21 cellular contexts compared by ENCODE assay signal in the genomic region with DNA sequence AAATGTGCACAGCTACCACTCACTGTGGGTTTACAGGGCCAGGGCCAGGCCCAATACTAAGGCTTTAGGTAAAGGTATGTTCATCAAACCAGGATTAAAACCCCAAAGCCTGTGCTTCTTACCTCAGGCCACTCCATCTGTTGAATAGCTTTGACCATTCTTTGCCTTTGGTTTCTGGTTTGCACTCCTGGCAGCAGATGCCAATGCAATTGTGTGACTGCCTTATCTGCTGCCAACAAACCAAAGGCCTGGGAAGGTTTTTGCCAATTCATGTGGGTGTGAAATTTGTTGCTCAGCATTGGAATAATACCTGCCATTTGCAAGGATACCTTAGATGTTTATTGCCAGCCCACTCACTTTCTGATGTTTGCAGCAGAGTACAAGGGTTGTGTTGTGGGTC.
"Had no signal": no experiment of that assay in that cellular context is flagged by ENCODE, and none has a peak within 500 bp of the region (broad histone marks: within the 10 kb centered on the region; RNA-seq: fewer than 3 reads in every experiment).

No MANE protein-coding gene starts in this region.

- H3K4me3 Mint-ChIP-seq: natural killer cell; stimulated activated naive CD8-positive, alpha-beta T cell treated with anti-CD3 and anti-CD28 coated beads, Interleukin-15, amount 100 ng/mL, for 72 hours had no signal

- ATAC-seq: left colon; lower lobe of right lung; natural killer cell; right lobe of liver; stimulated activated naive CD8-positive, alpha-beta T cell treated with anti-CD3 and anti-CD28 coated beads, Interleukin-15, amount 100 ng/mL, for 72 hours had no signal

- H3K4me1 Mint-ChIP-seq: natural killer cell; stimulated activated naive CD8-positive, alpha-beta T cell treated with anti-CD3 and anti-CD28 coated beads, Interleukin-15, amount 100 ng/mL, for 72 hours had no signal

- H3K9me3 Mint-ChIP-seq: natural killer cell; stimulated activated naive CD8-positive, alpha-beta T cell treated with anti-CD3 and anti-CD28 coated beads, Interleukin-15, amount 100 ng/mL, for 72 hours had no signal

- H3K27me3 Mint-ChIP-seq: progenitor cell of endocrine pancreas had no signal

- H3K36me3 Mint-ChIP-seq: natural killer cell had no signal

- H3K27ac Mint-ChIP-seq: natural killer cell; progenitor cell of endocrine pancreas; stimulated activated naive CD8-positive, alpha-beta T cell treated with anti-CD3 and anti-CD28 coated beads, Interleukin-15, amount 100 ng/mL, for 72 hours had no signal

- DNase-seq: effector CD4-positive, alpha-beta T cell; esophagus squamous epithelium; foreskin melanocyte; glutamatergic neuron; heart right ventricle; hippocampal formation; kidney glomerular epithelial cell; left colon; left ventricle myocardium inferior; lower lobe of right lung; natural killer cell; occipital lobe; ovary; right lobe of liver; small intestine; stimulated activated CD4-positive, alpha-beta T cell treated with anti-CD3 and anti-CD28 coated beads, Interleukin-15, amount 100 ng/mL, for 24 hours; stimulated activated CD4-positive, alpha-beta T cell treated with anti-CD3 and anti-CD28 coated beads, Interleukin-2, amount 100 ng/mL, for 48 hours; stimulated activated naive CD4-positive, alpha-beta T cell; stimulated activated naive CD8-positive, alpha-beta T cell treated with anti-CD3 and anti-CD28 coated beads, Interleukin-15, amount 100 ng/mL, for 72 hours; transverse colon had no signal
